In the genomic region with DNA sequence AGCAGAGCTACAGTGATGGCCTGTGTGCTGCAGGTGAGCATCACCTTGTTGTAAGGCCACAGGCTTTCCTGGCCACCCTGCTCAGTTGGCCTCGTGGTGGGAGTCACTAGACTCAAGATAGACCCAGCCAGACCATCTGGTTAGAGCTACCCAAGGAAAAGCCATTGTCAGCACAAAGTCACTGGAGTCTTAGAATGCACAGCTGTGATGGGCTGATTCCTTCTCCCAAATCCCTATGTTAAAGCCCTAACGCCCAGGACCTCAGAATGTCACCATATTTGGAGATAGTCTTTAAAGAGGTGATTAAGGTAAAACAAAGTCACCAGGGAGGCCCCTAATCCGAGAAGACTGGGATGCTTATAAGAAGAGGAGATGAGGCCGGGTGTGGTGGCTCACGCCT, we compare ENCODE assay signal across 29 cellular contexts.
"Had no signal": no experiment of that assay in that cellular context is flagged by ENCODE, and none has a peak within 500 bp of the region (broad histone marks: within the 10 kb centered on the region; RNA-seq: fewer than 3 reads in every experiment).

No MANE protein-coding gene starts in this region.

- ATAC-seq: activated CD4-positive, CD25-positive, alpha-beta regulatory T cell treated with anti-CD3 and anti-CD28 coated beads, Interleukin-2, amount 50 U/mL, for 24 hours; activated CD8-positive, alpha-beta memory T cell treated with anti-CD3 and anti-CD28 coated beads, Interleukin-2, amount 10 ng/mL, durations not matched to agents 7 days and 5 days; activated CD8-positive, alpha-beta T cell treated with anti-CD3 and anti-CD28 coated beads, Interleukin-2, amount 10 ng/mL, durations not matched to agents 7 days and 5 days; activated naive CD4-positive, alpha-beta T cell treated with anti-CD3 and anti-CD28 coated beads, Interleukin-2, amount 50 U/mL, for 72 hours; activated T-cell treated with anti-CD3 and anti-CD28 coated beads, Interleukin-2, amount 50 U/mL, for 72 hours; esophagus mucosa had no signal

- H3K9me3 Mint-ChIP-seq: dendritic cell treated with granulocyte-macrophage colony-stimulating factor and Interleukin-4, amounts not matched to agents 40 ng/mL and 50 ng/mL, for 4 days; endodermal cell had no signal

- DNase-seq: activated B cell treated with CpG ODN at 0.5 μM for 24 hours; activated CD4-positive, alpha-beta T cell treated with anti-CD3 and anti-CD28 coated beads for 48 hours; activated CD4-positive, alpha-beta T cell treated with anti-CD3 and anti-CD28 coated beads, Interleukin-2, amount 50 U/mL, for 1 hour; activated CD4-positive, alpha-beta T cell treated with anti-CD3 and anti-CD28 coated beads, Interleukin-2, amount 50 U/mL, for 48 hours; activated CD8-positive, alpha-beta memory T cell treated with anti-CD3 and anti-CD28 coated beads, Interleukin-2, amount 10 ng/mL, durations not matched to agents 7 days and 5 days; activated CD8-positive, alpha-beta memory T cell treated with anti-CD3 and anti-CD28 coated beads, Interleukin-2, amount 50 U/mL, for 4 hours; activated CD8-positive, alpha-beta T cell treated with anti-CD3 and anti-CD28 coated beads, Interleukin-2, amount 10 ng/mL, durations not matched to agents 7 days and 5 days; activated gamma-delta T cell; activated naive CD4-positive, alpha-beta T cell; activated naive CD4-positive, alpha-beta T cell treated with anti-CD3 and anti-CD28 coated beads, Interleukin-2, amount 10 ng/mL, durations not matched to agents 7 days and 5 days; activated naive CD8-positive, alpha-beta T cell treated with anti-CD3 and anti-CD28 coated beads, Interleukin-2, amount 10 ng/mL, durations not matched to agents 7 days and 5 days; activated T-cell treated with anti-CD3 and anti-CD28 coated beads, Interleukin-2, amount 50 U/mL, for 1 hour; activated T-cell treated with anti-CD3 and anti-CD28 coated beads, Interleukin-2, amount 50 U/mL, for 72 hours; dorsolateral prefrontal cortex; effector memory CD4-positive, alpha-beta T cell; endodermal cell; foreskin fibroblast; head of caudate nucleus; T-helper 2 cell had no signal

- H3K27ac ChIP-seq: ascending aorta, breast epithelium, coronary artery, dorsolateral prefrontal cortex, VCaP had no signal

- H3K27me3 Mint-ChIP-seq: activated B cell treated with CpG ODN at 0.5 μM for 24 hours; activated CD8-positive, alpha-beta memory T cell treated with anti-CD3 and anti-CD28 coated beads, Interleukin-2, amount 10 ng/mL, durations not matched to agents 7 days and 5 days; activated naive CD4-positive, alpha-beta T cell treated with anti-CD3 and anti-CD28 coated beads, Interleukin-2, amount 10 ng/mL, durations not matched to agents 7 days and 5 days; activated naive CD8-positive, alpha-beta T cell treated with anti-CD3 and anti-CD28 coated beads, Interleukin-2, amount 10 ng/mL, durations not matched to agents 7 days and 5 days; brain; central memory CD8-positive, alpha-beta T cell; dendritic cell treated with granulocyte-macrophage colony-stimulating factor and Interleukin-4, amounts not matched to agents 40 ng/mL and 50 ng/mL, for 4 days had no signal

- H3K4me3 Mint-ChIP-seq: activated B cell treated with CpG ODN at 0.5 μM for 24 hours; activated CD8-positive, alpha-beta memory T cell treated with anti-CD3 and anti-CD28 coated beads, Interleukin-2, amount 10 ng/mL, durations not matched to agents 7 days and 5 days; activated CD8-positive, alpha-beta T cell treated with anti-CD3 and anti-CD28 coated beads, Interleukin-2, amount 10 ng/mL, durations not matched to agents 7 days and 5 days; activated naive CD4-positive, alpha-beta T cell treated with anti-CD3 and anti-CD28 coated beads, Interleukin-2, amount 10 ng/mL, durations not matched to agents 7 days and 5 days; activated naive CD8-positive, alpha-beta T cell treated with anti-CD3 and anti-CD28 coated beads, Interleukin-2, amount 10 ng/mL, durations not matched to agents 7 days and 5 days; activated T-cell treated with anti-CD3 and anti-CD28 coated beads, Interleukin-2, amount 50 U/mL, for 72 hours; brain; central memory CD8-positive, alpha-beta T cell; dendritic cell treated with granulocyte-macrophage colony-stimulating factor and Interleukin-4, amounts not matched to agents 40 ng/mL and 50 ng/mL, for 4 days; endodermal cell had no signal

- H3K36me3 ChIP-seq: ascending aorta, breast epithelium had no signal

- H3K4me1 ChIP-seq: ascending aorta, breast epithelium had no signal

- H3K4me3 ChIP-seq: ascending aorta, breast epithelium, coronary artery, dorsolateral prefrontal cortex had no signal

- H3K4me1 Mint-ChIP-seq: activated naive CD4-positive, alpha-beta T cell treated with anti-CD3 and anti-CD28 coated beads, Interleukin-2, amount 10 ng/mL, durations not matched to agents 7 days and 5 days; endodermal cell had no signal

- H3K9me3 ChIP-seq: ascending aorta, breast epithelium had no signal

- H3K27me3 ChIP-seq: ascending aorta, breast epithelium, dorsolateral prefrontal cortex had no signal

- H3K27ac Mint-ChIP-seq: activated B cell treated with CpG ODN at 0.5 μM for 24 hours; activated CD8-positive, alpha-beta memory T cell treated with anti-CD3 and anti-CD28 coated beads, Interleukin-2, amount 10 ng/mL, durations not matched to agents 7 days and 5 days; activated CD8-positive, alpha-beta T cell treated with anti-CD3 and anti-CD28 coated beads, Interleukin-2, amount 10 ng/mL, durations not matched to agents 7 days and 5 days; activated naive CD4-positive, alpha-beta T cell treated with anti-CD3 and anti-CD28 coated beads, Interleukin-2, amount 10 ng/mL, durations not matched to agents 7 days and 5 days; activated naive CD4-positive, alpha-beta T cell treated with anti-CD3 and anti-CD28 coated beads, Interleukin-2, amount 50 U/mL, for 72 hours; activated naive CD8-positive, alpha-beta T cell treated with anti-CD3 and anti-CD28 coated beads, Interleukin-2, amount 10 ng/mL, durations not matched to agents 7 days and 5 days; activated T-cell treated with anti-CD3 and anti-CD28 coated beads, Interleukin-2, amount 50 U/mL, for 72 hours; brain; dendritic cell treated with granulocyte-macrophage colony-stimulating factor and Interleukin-4, amounts not matched to agents 40 ng/mL and 50 ng/mL, for 4 days; endodermal cell had no signal
